ENCODE assay signal across 22 cellular contexts in genomic region chr3:182220013-182220412, GRCh38.
"Had no signal": no experiment of that assay in that cellular context is flagged by ENCODE, and none has a peak within 500 bp of the region (broad histone marks: within the 10 kb centered on the region; RNA-seq: fewer than 3 reads in every experiment).

No MANE protein-coding gene starts in this region.

- ATAC-seq: gastrocnemius medialis; heart right ventricle; naive thymus-derived CD4-positive, alpha-beta T cell; pancreas; right cardiac atrium had no signal

- H3K27me3 Mint-ChIP-seq: type B pancreatic cell had no signal

- H3K4me1 ChIP-seq: esophagus muscularis mucosa, gastrocnemius medialis, heart right ventricle, pancreas, thyroid gland had no signal

- H3K9me3 ChIP-seq: esophagus muscularis mucosa, gastrocnemius medialis, pancreas, thyroid gland had no signal

- H3K27ac Mint-ChIP-seq: naive thymus-derived CD4-positive, alpha-beta T cell; progenitor cell of endocrine pancreas; type B pancreatic cell had no signal

- H3K36me3 ChIP-seq: esophagus muscularis mucosa, gastrocnemius medialis, heart right ventricle, pancreas, thyroid gland had no signal

- H3K36me3 Mint-ChIP-seq: naive thymus-derived CD4-positive, alpha-beta T cell; type B pancreatic cell had no signal

- H3K4me3 ChIP-seq: esophagus muscularis mucosa, gastrocnemius medialis, heart right ventricle, pancreas, smooth muscle cell, thyroid gland had no signal

- DNase-seq: effector memory CD4-positive, alpha-beta T cell; gastrocnemius medialis; heart right ventricle; hypothalamus; kidney glomerular epithelial cell; mammary epithelial cell; naive thymus-derived CD4-positive, alpha-beta T cell; occipital lobe; pancreas; right cardiac atrium; stimulated activated CD4-positive, alpha-beta T cell treated with anti-CD3 and anti-CD28 coated beads, Interleukin-2, amount 100 ng/mL, for 48 hours; stimulated activated naive CD4-positive, alpha-beta T cell treated with Interleukin-2 at 50 U/mL for 16 hours; thyroid gland had no signal

- H3K27me3 ChIP-seq: esophagus muscularis mucosa, gastrocnemius medialis, pancreas, thyroid gland had no signal

- FAIRE-seq: endometrium, islet of Langerhans, pancreas, urothelium cell line had no signal

- H3K27ac ChIP-seq: epithelial cell of prostate, esophagus muscularis mucosa, gastrocnemius medialis, heart right ventricle, pancreas, thyroid gland had no signal

- H3K4me2 ChIP-seq: smooth muscle cell had no signal

- H3K4me3 Mint-ChIP-seq: naive thymus-derived CD4-positive, alpha-beta T cell; neural crest cell; type B pancreatic cell had no signal

- H3K4me1 Mint-ChIP-seq: naive thymus-derived CD4-positive, alpha-beta T cell had no signal
